In genomic region chr3:4695846-4696245, GRCh38 we compare ENCODE assay signal across 20 cellular contexts.
"Had no signal": no experiment of that assay in that cellular context is flagged by ENCODE, and none has a peak within 500 bp of the region (broad histone marks: within the 10 kb centered on the region; RNA-seq: fewer than 3 reads in every experiment).

No MANE protein-coding gene starts in this region.

- H3K9me3 Mint-ChIP-seq: activated naive CD4-positive, alpha-beta T cell treated with anti-CD3 and anti-CD28 coated beads for 36 hours; activated naive CD8-positive, alpha-beta T cell treated with anti-CD3 and anti-CD28 coated beads, Interleukin-2, amount 10 ng/mL, durations not matched to agents 7 days and 5 days; activated T-cell treated with anti-CD3 and anti-CD28 coated beads, Interleukin-2, amount 50 U/mL, for 4 hours; naive B cell; type B pancreatic cell; WTC11 had no signal

- H3K27me3 Mint-ChIP-seq: activated naive CD8-positive, alpha-beta T cell treated with anti-CD3 and anti-CD28 coated beads, Interleukin-2, amount 10 ng/mL, durations not matched to agents 7 days and 5 days; naive B cell; type B pancreatic cell had no signal

- ATAC-seq: activated T-cell treated with anti-CD3 and anti-CD28 coated beads, Interleukin-2, amount 50 U/mL, for 4 hours; heart right ventricle; left colon; sciatic nerve; WTC11 had no signal

- H3K4me3 Mint-ChIP-seq: activated naive CD4-positive, alpha-beta T cell treated with anti-CD3 and anti-CD28 coated beads for 36 hours; activated naive CD8-positive, alpha-beta T cell treated with anti-CD3 and anti-CD28 coated beads, Interleukin-2, amount 10 ng/mL, durations not matched to agents 7 days and 5 days; activated T-cell treated with anti-CD3 and anti-CD28 coated beads, Interleukin-2, amount 50 U/mL, for 4 hours; type B pancreatic cell; WTC11 had no signal

- DNase-seq: activated CD4-positive, alpha-beta T cell treated with anti-CD3 and anti-CD28 coated beads, Interleukin-2, amount 50 U/mL, for 48 hours; activated CD8-positive, alpha-beta memory T cell treated with anti-CD3 and anti-CD28 coated beads, Interleukin-2, amount 50 U/mL, for 48 hours; activated naive CD4-positive, alpha-beta T cell treated with anti-CD3 and anti-CD28 coated beads for 36 hours; activated naive CD8-positive, alpha-beta T cell treated with anti-CD3 and anti-CD28 coated beads, Interleukin-2, amount 10 ng/mL, durations not matched to agents 7 days and 5 days; activated T-cell treated with anti-CD3 and anti-CD28 coated beads, Interleukin-2, amount 50 U/mL, for 4 hours; foreskin fibroblast; heart right ventricle; left colon; lower lobe of right lung; naive B cell; occipital lobe; stimulated activated CD4-positive, alpha-beta T cell treated with anti-CD3 and anti-CD28 coated beads, Interleukin-2, amount 100 ng/mL, for 48 hours; stimulated activated CD8-positive, alpha-beta memory T cell treated with anti-CD3 and anti-CD28 coated beads, Interleukin-4, amount 100 ng/mL, for 48 hours; stimulated activated naive CD4-positive, alpha-beta T cell; T-helper 9 cell had no signal

- H3K27ac Mint-ChIP-seq: activated naive CD4-positive, alpha-beta T cell treated with anti-CD3 and anti-CD28 coated beads for 36 hours; activated naive CD8-positive, alpha-beta T cell treated with anti-CD3 and anti-CD28 coated beads, Interleukin-2, amount 10 ng/mL, durations not matched to agents 7 days and 5 days; type B pancreatic cell; WTC11 had no signal

- H3K27ac ChIP-seq: cardiac muscle cell, heart right ventricle, lower lobe of right lung, thoracic aorta had no signal
